Comparison of ENCODE assay signal across 17 cellular contexts in genomic region chr10:112986791-112987190, GRCh38.
DNase-seq lines count a peak whose midpoint lies in the region; ATAC-seq, FAIRE-seq and TF ChIP-seq lines count a peak whose summit lies in the region.
"Had no signal": no experiment of that assay in that cellular context is flagged by ENCODE, and none has a peak within 500 bp of the region (broad histone marks: within the 10 kb centered on the region; RNA-seq: fewer than 3 reads in every experiment).

No MANE protein-coding gene starts in this region.

- DNase-seq in AG08395 (ENCODE audit: low spot score) = peak; percentile 23
- DNase-seq in coronary artery (ENCODE audit: low spot score) = no peak
- no peak for DNase-seq in RCC 7860 (ENCODE audit: low spot score)
- DNase-seq: activated CD8-positive, alpha-beta T cell treated with anti-CD3 and anti-CD28 coated beads, Interleukin-2, amount 10 ng/mL, durations not matched to agents 7 days and 5 days; DMS153; glutamatergic neuron; GOT3; kidney glomerular epithelial cell; naive thymus-derived CD8-positive, alpha-beta T cell; NCI-H1436; right cardiac atrium had no signal

- no peak for FAIRE-seq in RCC 7860 (lab: Jason Lieb, UNC)
- FAIRE-seq: endometrium had no signal

- H3K36me3 ChIP-seq in HUES48 (ENCODE audit: control insufficient read depth, insufficient read depth, low read length) (peaks cover 25% of the 10 kb centered on the region), neutrophil (no peaks in the 10 kb centered on the region)

- H3K27ac ChIP-seq in HUES48 (ENCODE audit: low read depth, low read length) (peak overlapping the region; percentile 29), coronary artery (peak overlapping the region in 1 of 2 donors; percentile 47), neutrophil (peak overlapping the region; percentile 62)

- TF ChIP-seq CTCF in coronary artery (IDR thresholded peaks at IDR 0.05) (no peak), neutrophil (IDR thresholded peaks at IDR 0.05) (no peak)

- ATAC-seq in activated CD4-positive, CD25-positive, alpha-beta regulatory T cell treated with anti-CD3 and anti-CD28 coated beads, Interleukin-2, amount 50 U/mL, for 24 hours = no peak
- ATAC-seq in GM18511 (IDR thresholded peaks at IDR 0.05; ENCODE audit: unreplicated experiment) = no peak
- ATAC-seq in HG03097 (IDR thresholded peaks at IDR 0.05; ENCODE audit: low FRiP score, unreplicated experiment) = no peak
- ATAC-seq: activated CD8-positive, alpha-beta T cell treated with anti-CD3 and anti-CD28 coated beads, Interleukin-2, amount 10 ng/mL, durations not matched to agents 7 days and 5 days had no signal

- no peak overlapping the region for H3K4me3 ChIP-seq in HUES48 (ENCODE audit: low read depth, low read length)
- H3K4me3 ChIP-seq in coronary artery = peak overlapping the region; percentile 17
- H3K4me3 ChIP-seq in neutrophil (ENCODE audit: low read depth in 1 of 2, low read length in 1 of 2) = no peak overlapping the region

- peaks cover 65% of the 10 kb centered on the region for H3K4me1 ChIP-seq in HUES48 (ENCODE audit: control insufficient read depth, insufficient read depth, low read length)
- H3K4me1 ChIP-seq in neutrophil (ENCODE audit: control insufficient read depth in 1 of 2, insufficient read depth in 1 of 2, low read depth in 1 of 2, low read length in 1 of 2) = peaks cover 17% of the 10 kb centered on the region in 2 experiments

- H3K9me3 ChIP-seq in HUES48 (ENCODE audit: control insufficient read depth, insufficient read depth, low read length) (no peaks in the 10 kb centered on the region), neutrophil (no peaks in the 10 kb centered on the region)

- no peak overlapping the region for H3K9ac ChIP-seq in HUES48 (ENCODE audit: low read depth, low read length)

- H3K27me3 ChIP-seq in HUES48 (ENCODE audit: control insufficient read depth, insufficient read depth, low read length) (no peaks in the 10 kb centered on the region), neutrophil (peaks cover 1% of the 10 kb centered on the region)
